In the genomic region with DNA sequence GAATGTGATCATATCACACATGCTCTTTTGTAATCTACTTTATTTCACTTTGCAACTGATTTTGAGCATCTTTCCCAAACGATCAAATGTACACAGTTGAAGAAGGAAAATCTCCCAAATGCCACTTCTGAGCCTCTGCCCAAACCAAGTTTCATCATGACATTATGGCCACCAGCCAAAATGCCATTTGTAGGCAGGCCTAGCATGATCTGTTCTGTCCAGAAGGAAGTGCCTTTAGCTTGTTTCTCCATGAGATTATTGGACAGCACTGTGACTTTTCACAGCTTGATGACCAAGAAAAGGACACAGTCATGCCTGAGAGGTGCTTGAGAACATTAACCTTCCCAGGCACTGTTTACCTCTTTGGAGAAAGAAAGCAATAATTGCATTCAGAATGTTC, we compare ENCODE assay signal across 20 cellular contexts.
"Had no signal": no experiment of that assay in that cellular context is flagged by ENCODE, and none has a peak within 500 bp of the region (broad histone marks: within the 10 kb centered on the region; RNA-seq: fewer than 3 reads in every experiment).

No MANE protein-coding gene starts in this region.

- DNase-seq: effector CD4-positive, alpha-beta T cell; endodermal cell; erythroblast; foreskin keratinocyte; heart right ventricle; hypothalamus; kidney glomerular epithelial cell; mucosa of descending colon; naive thymus-derived CD8-positive, alpha-beta T cell; posterior cingulate gyrus; sigmoid colon; stimulated activated CD4-positive, alpha-beta T cell treated with anti-CD3 and anti-CD28 coated beads, Interleukin-2, amount 100 ng/mL, for 24 hours; stimulated activated CD4-positive, alpha-beta T cell treated with anti-CD3 and anti-CD28 coated beads, Interleukin-4, amount 100 ng/mL, for 4 hours; stimulated activated naive B cell treated with anti-CD40 and anti-IgM and Interleukin-4, amounts not matched to agents 10 μg/mL and 1 μg/mL and 100 μg/mL, for 72 hours; stimulated activated naive CD8-positive, alpha-beta T cell treated with anti-CD3 and anti-CD28 coated beads, Interleukin-15, amount 100 ng/mL, for 72 hours; testis; transverse colon had no signal

- H3K27ac ChIP-seq: coronary artery, foreskin keratinocyte, heart right ventricle, right atrium auricular region, sigmoid colon, skin epidermis, testis, transverse colon had no signal

- H3K36me3 ChIP-seq: heart right ventricle, right atrium auricular region, sigmoid colon, transverse colon had no signal

- H3K27me3 ChIP-seq: foreskin keratinocyte, heart right ventricle, right atrium auricular region, sigmoid colon, testis, transverse colon had no signal

- H3K9me3 ChIP-seq: heart right ventricle, mucosa of descending colon, right atrium auricular region, sigmoid colon, testis, transverse colon had no signal

- ATAC-seq: foreskin keratinocyte; heart right ventricle; mucosa of descending colon; naive thymus-derived CD8-positive, alpha-beta T cell; stimulated activated naive B cell treated with anti-CD40 and anti-IgM and Interleukin-4, amounts not matched to agents 10 μg/mL and 1 μg/mL and 100 μg/mL, for 72 hours; stimulated activated naive CD8-positive, alpha-beta T cell treated with anti-CD3 and anti-CD28 coated beads, Interleukin-15, amount 100 ng/mL, for 72 hours had no signal

- H3K4me1 ChIP-seq: foreskin keratinocyte, right atrium auricular region, sigmoid colon, testis had no signal

- H3K4me3 ChIP-seq: coronary artery, heart right ventricle, mucosa of descending colon, right atrium auricular region, sigmoid colon, skin epidermis, testis, transverse colon had no signal
